ENCODE assay signal across 1 cellular context in the genomic region with DNA sequence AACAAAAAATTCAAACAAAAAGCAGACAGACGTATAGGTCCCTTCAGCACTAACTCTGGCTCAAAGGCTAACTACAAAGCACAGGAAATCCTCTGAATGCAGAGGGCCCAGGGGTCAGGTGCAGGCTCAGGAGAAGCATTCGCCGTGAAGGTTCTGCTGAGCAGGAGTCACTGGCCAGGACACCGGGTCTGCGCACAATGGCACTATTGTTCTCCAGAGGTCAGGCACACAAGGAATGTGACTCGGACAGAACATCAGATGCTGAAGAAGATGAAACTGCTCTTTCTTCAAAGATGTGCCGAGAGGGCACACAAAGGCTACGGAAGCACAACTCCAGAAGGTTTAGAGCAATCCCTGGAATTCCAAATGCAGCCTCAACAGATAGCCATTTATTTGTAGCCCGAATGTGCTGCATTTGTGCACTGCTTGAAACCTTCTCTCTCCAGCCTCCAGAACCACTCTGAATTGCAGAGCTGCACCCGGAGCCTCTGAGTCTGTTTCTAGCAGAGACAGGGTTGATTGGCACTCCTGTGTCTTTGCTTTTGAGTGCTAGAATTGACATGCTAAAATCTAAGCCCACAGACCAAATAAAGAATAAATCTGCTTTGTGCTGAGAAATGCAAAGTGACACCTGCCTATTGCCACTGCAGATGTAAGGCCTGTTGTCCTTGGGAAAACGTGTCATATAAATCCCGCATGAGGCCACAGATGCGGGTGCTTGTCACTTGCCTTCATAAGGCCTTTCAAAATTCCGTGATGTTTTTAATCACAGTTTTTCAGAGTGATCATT.
A peak's percentile ranks its signal among the peaks of the same experiment; 100 is the strongest.
TF ChIP-seq lines count a peak whose summit lies in the region.

No MANE protein-coding gene starts in this region.

TF ChIP-seq in HepG2, 621 proteins besides CTCF, POLR2A, EP300 and RAD21 (continued from another document and continues in another):
- TF ChIP-seq, protein P1, sequence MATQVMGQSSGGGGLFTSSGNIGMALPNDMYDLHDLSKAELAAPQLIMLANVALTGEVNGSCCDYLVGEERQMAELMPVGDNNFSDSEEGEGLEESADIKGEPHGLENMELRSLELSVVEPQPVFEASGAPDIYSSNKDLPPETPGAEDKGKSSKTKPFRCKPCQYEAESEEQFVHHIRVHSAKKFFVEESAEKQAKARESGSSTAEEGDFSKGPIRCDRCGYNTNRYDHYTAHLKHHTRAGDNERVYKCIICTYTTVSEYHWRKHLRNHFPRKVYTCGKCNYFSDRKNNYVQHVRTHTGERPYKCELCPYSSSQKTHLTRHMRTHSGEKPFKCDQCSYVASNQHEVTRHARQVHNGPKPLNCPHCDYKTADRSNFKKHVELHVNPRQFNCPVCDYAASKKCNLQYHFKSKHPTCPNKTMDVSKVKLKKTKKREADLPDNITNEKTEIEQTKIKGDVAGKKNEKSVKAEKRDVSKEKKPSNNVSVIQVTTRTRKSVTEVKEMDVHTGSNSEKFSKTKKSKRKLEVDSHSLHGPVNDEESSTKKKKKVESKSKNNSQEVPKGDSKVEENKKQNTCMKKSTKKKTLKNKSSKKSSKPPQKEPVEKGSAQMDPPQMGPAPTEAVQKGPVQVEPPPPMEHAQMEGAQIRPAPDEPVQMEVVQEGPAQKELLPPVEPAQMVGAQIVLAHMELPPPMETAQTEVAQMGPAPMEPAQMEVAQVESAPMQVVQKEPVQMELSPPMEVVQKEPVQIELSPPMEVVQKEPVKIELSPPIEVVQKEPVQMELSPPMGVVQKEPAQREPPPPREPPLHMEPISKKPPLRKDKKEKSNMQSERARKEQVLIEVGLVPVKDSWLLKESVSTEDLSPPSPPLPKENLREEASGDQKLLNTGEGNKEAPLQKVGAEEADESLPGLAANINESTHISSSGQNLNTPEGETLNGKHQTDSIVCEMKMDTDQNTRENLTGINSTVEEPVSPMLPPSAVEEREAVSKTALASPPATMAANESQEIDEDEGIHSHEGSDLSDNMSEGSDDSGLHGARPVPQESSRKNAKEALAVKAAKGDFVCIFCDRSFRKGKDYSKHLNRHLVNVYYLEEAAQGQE (IDR thresholded peaks at IDR 0.05; ENCODE audit: borderline replicate concordance in 1 of 2, low read depth in 1 of 2, low read length in 2 of 2): peak in 1 of 2 experiments; percentile 64; a peak in 1 of 4 replicates
- TF ChIP-seq HMGA1 (CRISPR knock-in tag; conservative IDR thresholded peaks at IDR 0.05): no peak
- TF ChIP-seq PPARG (CRISPR knock-in tag; conservative IDR thresholded peaks at IDR 0.05): peak; percentile 86
- peak; percentile 56; the same call in 1 of the 2 replicates for TF ChIP-seq GABPB1 (CRISPR knock-in tag; IDR thresholded peaks at IDR 0.05)
- no peak for TF ChIP-seq TCF12 (IDR thresholded peaks at IDR 0.05)
- TF ChIP-seq TCF12 (CRISPR knock-in tag; IDR thresholded peaks at IDR 0.05): peak; percentile 74; the same call in 1 of the 2 replicates
- peak; percentile 99 for TF ChIP-seq RXRA (CRISPR knock-in tag; IDR thresholded peaks at IDR 0.05)
- TF ChIP-seq ETV5 (CRISPR knock-in tag; IDR thresholded peaks at IDR 0.05; ENCODE audit: borderline replicate concordance): peak; percentile 97
- no peak for TF ChIP-seq MAZ (IDR thresholded peaks at IDR 0.05; ENCODE audit: borderline replicate concordance, low read depth, low read length)
- no peak for TF ChIP-seq MAZ (CRISPR knock-in tag; IDR thresholded peaks at IDR 0.05; ENCODE audit: low read depth)
- no peak for TF ChIP-seq ZZZ3 (CRISPR knock-in tag; IDR thresholded peaks at IDR 0.05; ENCODE audit: borderline replicate concordance)
- TF ChIP-seq EED (CRISPR knock-in tag; IDR thresholded peaks at IDR 0.05): no peak
- 0 out of 4 replicates have a peak, but pooled peaks of 1 of the 2 experiments have one; percentile 29 for TF ChIP-seq KLF16 (CRISPR knock-in tag; IDR thresholded peaks at IDR 0.05)
- TF ChIP-seq, protein P2, sequence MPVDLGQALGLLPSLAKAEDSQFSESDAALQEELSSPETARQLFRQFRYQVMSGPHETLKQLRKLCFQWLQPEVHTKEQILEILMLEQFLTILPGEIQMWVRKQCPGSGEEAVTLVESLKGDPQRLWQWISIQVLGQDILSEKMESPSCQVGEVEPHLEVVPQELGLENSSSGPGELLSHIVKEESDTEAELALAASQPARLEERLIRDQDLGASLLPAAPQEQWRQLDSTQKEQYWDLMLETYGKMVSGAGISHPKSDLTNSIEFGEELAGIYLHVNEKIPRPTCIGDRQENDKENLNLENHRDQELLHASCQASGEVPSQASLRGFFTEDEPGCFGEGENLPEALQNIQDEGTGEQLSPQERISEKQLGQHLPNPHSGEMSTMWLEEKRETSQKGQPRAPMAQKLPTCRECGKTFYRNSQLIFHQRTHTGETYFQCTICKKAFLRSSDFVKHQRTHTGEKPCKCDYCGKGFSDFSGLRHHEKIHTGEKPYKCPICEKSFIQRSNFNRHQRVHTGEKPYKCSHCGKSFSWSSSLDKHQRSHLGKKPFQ (CRISPR knock-in tag; IDR thresholded peaks at IDR 0.05; ENCODE audit: insufficient replicate concordance): no peak
- TF ChIP-seq ZNF343 (CRISPR knock-in tag; IDR thresholded peaks at IDR 0.05): no peak
- TF ChIP-seq HDAC2 (CRISPR knock-in tag; IDR thresholded peaks at IDR 0.05): peak; percentile 94
- TF ChIP-seq, protein P3, sequence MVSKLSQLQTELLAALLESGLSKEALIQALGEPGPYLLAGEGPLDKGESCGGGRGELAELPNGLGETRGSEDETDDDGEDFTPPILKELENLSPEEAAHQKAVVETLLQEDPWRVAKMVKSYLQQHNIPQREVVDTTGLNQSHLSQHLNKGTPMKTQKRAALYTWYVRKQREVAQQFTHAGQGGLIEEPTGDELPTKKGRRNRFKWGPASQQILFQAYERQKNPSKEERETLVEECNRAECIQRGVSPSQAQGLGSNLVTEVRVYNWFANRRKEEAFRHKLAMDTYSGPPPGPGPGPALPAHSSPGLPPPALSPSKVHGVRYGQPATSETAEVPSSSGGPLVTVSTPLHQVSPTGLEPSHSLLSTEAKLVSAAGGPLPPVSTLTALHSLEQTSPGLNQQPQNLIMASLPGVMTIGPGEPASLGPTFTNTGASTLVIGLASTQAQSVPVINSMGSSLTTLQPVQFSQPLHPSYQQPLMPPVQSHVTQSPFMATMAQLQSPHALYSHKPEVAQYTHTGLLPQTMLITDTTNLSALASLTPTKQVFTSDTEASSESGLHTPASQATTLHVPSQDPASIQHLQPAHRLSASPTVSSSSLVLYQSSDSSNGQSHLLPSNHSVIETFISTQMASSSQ (IDR thresholded peaks at IDR 0.05; ENCODE audit: low read depth): peak; percentile 62; the same call in 1 of the 2 replicates
- TF ChIP-seq, protein P3 (CRISPR knock-in tag; IDR thresholded peaks at IDR 0.05; ENCODE audit: borderline replicate concordance): peak; percentile 88; the same call in 1 of the 2 replicates
- peak; percentile 89 for TF ChIP-seq ARNTL (CRISPR knock-in tag; IDR thresholded peaks at IDR 0.05)
- peak; percentile 73; the same call in 1 of the 2 replicates for TF ChIP-seq GATA4 (IDR thresholded peaks at IDR 0.05; ENCODE audit: borderline replicate concordance, low read depth)
- TF ChIP-seq, protein P4, sequence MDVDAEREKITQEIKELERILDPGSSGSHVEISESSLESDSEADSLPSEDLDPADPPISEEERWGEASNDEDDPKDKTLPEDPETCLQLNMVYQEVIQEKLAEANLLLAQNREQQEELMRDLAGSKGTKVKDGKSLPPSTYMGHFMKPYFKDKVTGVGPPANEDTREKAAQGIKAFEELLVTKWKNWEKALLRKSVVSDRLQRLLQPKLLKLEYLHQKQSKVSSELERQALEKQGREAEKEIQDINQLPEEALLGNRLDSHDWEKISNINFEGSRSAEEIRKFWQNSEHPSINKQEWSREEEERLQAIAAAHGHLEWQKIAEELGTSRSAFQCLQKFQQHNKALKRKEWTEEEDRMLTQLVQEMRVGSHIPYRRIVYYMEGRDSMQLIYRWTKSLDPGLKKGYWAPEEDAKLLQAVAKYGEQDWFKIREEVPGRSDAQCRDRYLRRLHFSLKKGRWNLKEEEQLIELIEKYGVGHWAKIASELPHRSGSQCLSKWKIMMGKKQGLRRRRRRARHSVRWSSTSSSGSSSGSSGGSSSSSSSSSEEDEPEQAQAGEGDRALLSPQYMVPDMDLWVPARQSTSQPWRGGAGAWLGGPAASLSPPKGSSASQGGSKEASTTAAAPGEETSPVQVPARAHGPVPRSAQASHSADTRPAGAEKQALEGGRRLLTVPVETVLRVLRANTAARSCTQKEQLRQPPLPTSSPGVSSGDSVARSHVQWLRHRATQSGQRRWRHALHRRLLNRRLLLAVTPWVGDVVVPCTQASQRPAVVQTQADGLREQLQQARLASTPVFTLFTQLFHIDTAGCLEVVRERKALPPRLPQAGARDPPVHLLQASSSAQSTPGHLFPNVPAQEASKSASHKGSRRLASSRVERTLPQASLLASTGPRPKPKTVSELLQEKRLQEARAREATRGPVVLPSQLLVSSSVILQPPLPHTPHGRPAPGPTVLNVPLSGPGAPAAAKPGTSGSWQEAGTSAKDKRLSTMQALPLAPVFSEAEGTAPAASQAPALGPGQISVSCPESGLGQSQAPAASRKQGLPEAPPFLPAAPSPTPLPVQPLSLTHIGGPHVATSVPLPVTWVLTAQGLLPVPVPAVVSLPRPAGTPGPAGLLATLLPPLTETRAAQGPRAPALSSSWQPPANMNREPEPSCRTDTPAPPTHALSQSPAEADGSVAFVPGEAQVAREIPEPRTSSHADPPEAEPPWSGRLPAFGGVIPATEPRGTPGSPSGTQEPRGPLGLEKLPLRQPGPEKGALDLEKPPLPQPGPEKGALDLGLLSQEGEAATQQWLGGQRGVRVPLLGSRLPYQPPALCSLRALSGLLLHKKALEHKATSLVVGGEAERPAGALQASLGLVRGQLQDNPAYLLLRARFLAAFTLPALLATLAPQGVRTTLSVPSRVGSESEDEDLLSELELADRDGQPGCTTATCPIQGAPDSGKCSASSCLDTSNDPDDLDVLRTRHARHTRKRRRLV (CRISPR knock-in tag; IDR thresholded peaks at IDR 0.05): no peak
- TF ChIP-seq, protein P5, sequence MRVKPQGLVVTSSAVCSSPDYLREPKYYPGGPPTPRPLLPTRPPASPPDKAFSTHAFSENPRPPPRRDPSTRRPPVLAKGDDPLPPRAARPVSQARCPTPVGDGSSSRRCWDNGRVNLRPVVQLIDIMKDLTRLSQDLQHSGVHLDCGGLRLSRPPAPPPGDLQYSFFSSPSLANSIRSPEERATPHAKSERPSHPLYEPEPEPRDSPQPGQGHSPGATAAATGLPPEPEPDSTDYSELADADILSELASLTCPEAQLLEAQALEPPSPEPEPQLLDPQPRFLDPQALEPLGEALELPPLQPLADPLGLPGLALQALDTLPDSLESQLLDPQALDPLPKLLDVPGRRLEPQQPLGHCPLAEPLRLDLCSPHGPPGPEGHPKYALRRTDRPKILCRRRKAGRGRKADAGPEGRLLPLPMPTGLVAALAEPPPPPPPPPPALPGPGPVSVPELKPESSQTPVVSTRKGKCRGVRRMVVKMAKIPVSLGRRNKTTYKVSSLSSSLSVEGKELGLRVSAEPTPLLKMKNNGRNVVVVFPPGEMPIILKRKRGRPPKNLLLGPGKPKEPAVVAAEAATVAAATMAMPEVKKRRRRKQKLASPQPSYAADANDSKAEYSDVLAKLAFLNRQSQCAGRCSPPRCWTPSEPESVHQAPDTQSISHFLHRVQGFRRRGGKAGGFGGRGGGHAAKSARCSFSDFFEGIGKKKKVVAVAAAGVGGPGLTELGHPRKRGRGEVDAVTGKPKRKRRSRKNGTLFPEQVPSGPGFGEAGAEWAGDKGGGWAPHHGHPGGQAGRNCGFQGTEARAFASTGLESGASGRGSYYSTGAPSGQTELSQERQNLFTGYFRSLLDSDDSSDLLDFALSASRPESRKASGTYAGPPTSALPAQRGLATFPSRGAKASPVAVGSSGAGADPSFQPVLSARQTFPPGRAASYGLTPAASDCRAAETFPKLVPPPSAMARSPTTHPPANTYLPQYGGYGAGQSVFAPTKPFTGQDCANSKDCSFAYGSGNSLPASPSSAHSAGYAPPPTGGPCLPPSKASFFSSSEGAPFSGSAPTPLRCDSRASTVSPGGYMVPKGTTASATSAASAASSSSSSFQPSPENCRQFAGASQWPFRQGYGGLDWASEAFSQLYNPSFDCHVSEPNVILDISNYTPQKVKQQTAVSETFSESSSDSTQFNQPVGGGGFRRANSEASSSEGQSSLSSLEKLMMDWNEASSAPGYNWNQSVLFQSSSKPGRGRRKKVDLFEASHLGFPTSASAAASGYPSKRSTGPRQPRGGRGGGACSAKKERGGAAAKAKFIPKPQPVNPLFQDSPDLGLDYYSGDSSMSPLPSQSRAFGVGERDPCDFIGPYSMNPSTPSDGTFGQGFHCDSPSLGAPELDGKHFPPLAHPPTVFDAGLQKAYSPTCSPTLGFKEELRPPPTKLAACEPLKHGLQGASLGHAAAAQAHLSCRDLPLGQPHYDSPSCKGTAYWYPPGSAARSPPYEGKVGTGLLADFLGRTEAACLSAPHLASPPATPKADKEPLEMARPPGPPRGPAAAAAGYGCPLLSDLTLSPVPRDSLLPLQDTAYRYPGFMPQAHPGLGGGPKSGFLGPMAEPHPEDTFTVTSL (CRISPR knock-in tag; IDR thresholded peaks at IDR 0.05; ENCODE audit: borderline replicate concordance): peak; percentile 98
- TF ChIP-seq ASH2L (IDR thresholded peaks at IDR 0.05; ENCODE audit: insufficient read length, low read depth, low read length): peak; percentile 73
- TF ChIP-seq BHLHE40 (IDR thresholded peaks at IDR 0.05; ENCODE audit: low read length): peak; percentile 69
- TF ChIP-seq STAG1 (CRISPR knock-in tag; IDR thresholded peaks at IDR 0.05): no peak
- no peak for TF ChIP-seq ZFP41 (CRISPR knock-in tag; IDR thresholded peaks at IDR 0.05; ENCODE audit: borderline replicate concordance)
- peak; percentile 12; the same call in 1 of the 2 replicates for TF ChIP-seq SIX1 (CRISPR knock-in tag; IDR thresholded peaks at IDR 0.05; ENCODE audit: borderline replicate concordance)
- TF ChIP-seq FOXC1 (CRISPR knock-in tag; IDR thresholded peaks at IDR 0.05; ENCODE audit: borderline replicate concordance): peak; percentile 29; the same call in 1 of the 2 replicates
- TF ChIP-seq, protein P6, sequence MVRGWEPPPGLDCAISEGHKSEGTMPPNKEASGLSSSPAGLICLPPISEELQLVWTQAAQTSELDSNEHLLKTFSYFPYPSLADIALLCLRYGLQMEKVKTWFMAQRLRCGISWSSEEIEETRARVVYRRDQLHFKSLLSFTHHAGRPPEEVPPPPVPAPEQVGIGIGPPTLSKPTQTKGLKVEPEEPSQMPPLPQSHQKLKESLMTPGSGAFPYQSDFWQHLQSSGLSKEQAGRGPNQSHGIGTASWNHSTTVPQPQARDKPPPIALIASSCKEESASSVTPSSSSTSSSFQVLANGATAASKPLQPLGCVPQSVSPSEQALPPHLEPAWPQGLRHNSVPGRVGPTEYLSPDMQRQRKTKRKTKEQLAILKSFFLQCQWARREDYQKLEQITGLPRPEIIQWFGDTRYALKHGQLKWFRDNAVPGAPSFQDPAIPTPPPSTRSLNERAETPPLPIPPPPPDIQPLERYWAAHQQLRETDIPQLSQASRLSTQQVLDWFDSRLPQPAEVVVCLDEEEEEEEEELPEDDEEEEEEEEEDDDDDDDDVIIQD (CRISPR knock-in tag; IDR thresholded peaks at IDR 0.05; ENCODE audit: low read depth): peak; percentile 66
- no peak for TF ChIP-seq FOXP1 (IDR thresholded peaks at IDR 0.05)
- TF ChIP-seq FOXP1 (CRISPR knock-in tag; IDR thresholded peaks at IDR 0.05): peak; percentile 73
- peak; percentile 78 for TF ChIP-seq POGZ (CRISPR knock-in tag; IDR thresholded peaks at IDR 0.05)
